Comparison of ENCODE assay signal across 1 cellular context in the genomic region with DNA sequence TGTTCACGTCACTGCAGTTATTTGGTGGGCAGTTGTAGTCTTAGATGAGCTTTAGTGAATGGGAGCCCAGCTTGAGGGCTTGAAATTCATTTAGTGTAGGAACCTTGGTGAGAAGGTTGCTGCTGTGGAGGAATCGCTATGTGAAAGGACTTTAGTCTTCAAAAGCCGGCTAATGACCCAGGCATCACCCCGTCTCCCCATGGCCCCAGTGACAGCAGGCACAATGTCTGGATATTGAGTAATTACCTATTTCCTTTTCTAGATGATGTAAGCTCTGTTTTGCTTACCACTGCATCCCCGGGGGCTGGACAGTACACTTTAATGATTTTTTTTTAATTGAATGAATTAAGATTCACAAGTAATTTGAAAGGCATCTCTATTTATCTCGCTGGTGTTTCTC.
TF ChIP-seq lines count a peak whose summit lies in the region.

No MANE protein-coding gene starts in this region.

TF ChIP-seq in SK-N-SH, 30 proteins besides CTCF, POLR2A, EP300 and RAD21 (continued from another document):
- TF ChIP-seq, protein P1, sequence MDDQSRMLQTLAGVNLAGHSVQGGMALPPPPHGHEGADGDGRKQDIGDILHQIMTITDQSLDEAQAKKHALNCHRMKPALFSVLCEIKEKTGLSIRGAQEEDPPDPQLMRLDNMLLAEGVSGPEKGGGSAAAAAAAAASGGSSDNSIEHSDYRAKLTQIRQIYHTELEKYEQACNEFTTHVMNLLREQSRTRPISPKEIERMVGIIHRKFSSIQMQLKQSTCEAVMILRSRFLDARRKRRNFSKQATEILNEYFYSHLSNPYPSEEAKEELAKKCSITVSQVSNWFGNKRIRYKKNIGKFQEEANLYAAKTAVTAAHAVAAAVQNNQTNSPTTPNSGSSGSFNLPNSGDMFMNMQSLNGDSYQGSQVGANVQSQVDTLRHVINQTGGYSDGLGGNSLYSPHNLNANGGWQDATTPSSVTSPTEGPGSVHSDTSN (IDR thresholded peaks at IDR 0.05): no peak
